1 cellular context compared by ENCODE assay signal in the genomic region with DNA sequence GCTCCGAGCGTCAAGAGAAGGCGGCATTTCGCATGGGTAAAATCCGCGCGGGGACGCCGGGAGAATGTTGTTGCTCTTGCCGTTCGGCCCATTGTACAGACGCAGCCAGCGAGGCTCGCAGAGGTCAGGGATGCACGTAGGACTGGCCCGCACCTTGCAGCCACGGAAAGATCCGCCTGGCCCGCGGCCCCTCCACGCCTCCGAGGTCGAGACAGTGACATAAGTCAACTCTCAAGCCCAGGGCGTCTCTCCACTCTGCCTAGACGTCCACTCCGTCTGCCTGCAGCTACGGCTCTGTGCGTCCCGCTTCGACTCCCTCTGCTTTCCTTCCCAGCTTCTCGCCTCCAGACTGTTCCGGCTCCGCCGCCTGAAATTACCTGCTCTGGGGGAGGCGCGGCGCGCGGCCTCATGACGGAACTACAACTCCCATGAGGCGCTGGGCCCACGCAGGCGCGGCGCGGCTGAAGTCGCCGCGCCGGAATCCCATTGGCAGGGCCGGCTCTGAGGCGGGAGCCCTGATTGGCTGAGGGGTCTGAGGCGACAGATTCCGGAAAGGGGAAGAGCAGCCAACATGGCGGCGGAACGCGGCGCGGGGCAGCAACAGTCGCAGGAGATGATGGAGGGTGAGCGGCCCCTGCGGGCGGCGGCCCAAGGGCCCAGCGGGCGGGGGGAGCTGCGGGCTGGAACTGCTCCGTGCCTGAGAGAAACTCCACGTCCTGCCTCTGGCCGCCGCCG.
TF ChIP-seq lines count a peak whose summit lies in the region.

A gene with protein sequence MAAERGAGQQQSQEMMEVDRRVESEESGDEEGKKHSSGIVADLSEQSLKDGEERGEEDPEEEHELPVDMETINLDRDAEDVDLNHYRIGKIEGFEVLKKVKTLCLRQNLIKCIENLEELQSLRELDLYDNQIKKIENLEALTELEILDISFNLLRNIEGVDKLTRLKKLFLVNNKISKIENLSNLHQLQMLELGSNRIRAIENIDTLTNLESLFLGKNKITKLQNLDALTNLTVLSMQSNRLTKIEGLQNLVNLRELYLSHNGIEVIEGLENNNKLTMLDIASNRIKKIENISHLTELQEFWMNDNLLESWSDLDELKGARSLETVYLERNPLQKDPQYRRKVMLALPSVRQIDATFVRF (plus strand): TSS at position 543 of the 735 bp plus-strand sequence. CDS start 29 bp downstream, at position 572.

TF ChIP-seq in HepG2, 621 proteins besides CTCF, POLR2A, EP300 and RAD21 (continued from another document and continues in another):
- TF ChIP-seq ZNF142 (CRISPR knock-in tag; IDR thresholded peaks at IDR 0.05), result 0 out of 2 replicates have a peak, but pooled peaks have one; percentile 21
- no peak for TF ChIP-seq ZNF530 (CRISPR knock-in tag; IDR thresholded peaks at IDR 0.05; ENCODE audit: low read depth)
- TF ChIP-seq ZNF337 (CRISPR knock-in tag; IDR thresholded peaks at IDR 0.05; ENCODE audit: borderline replicate concordance, low read depth), result no peak
- TF ChIP-seq TOE1 (CRISPR knock-in tag; IDR thresholded peaks at IDR 0.05), result no peak
- TF ChIP-seq ZFP37 (CRISPR knock-in tag; IDR thresholded peaks at IDR 0.05; ENCODE audit: borderline replicate concordance), result peak; percentile 21; the same call in 1 of the 2 replicates
- peak; percentile 35; the same call in 1 of the 2 replicates for TF ChIP-seq TFAP4 (IDR thresholded peaks at IDR 0.05; ENCODE audit: borderline replicate concordance, low read depth)
- TF ChIP-seq, protein P1, sequence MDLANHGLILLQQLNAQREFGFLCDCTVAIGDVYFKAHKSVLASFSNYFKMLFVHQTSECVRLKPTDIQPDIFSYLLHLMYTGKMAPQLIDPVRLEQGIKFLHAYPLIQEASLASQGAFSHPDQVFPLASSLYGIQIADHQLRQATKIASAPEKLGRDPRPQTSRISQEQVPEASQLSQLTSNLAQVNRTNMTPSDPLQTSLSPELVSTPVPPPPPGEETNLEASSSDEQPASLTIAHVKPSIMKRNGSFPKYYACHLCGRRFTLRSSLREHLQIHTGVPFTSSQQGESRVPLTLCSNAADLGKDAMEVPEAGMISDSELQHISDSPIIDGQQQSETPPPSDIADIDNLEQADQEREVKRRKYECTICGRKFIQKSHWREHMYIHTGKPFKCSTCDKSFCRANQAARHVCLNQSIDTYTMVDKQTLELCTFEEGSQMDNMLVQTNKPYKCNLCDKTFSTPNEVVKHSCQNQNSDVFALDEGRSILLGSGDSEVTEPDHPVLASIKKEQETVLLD (CRISPR knock-in tag; IDR thresholded peaks at IDR 0.05; ENCODE audit: low read depth), result no peak
- no peak; the same call in 1 of the 2 replicates for TF ChIP-seq HOXA5 (CRISPR knock-in tag; IDR thresholded peaks at IDR 0.05)
- TF ChIP-seq NR2F6 (IDR thresholded peaks at IDR 0.05), result no peak
- TF ChIP-seq NR2F6 (CRISPR knock-in tag; IDR thresholded peaks at IDR 0.05), result peak; percentile 26; the same call in 1 of the 2 replicates
- no peak for TF ChIP-seq ZNF276 (CRISPR knock-in tag; IDR thresholded peaks at IDR 0.05; ENCODE audit: low read depth)
- TF ChIP-seq, protein P2, sequence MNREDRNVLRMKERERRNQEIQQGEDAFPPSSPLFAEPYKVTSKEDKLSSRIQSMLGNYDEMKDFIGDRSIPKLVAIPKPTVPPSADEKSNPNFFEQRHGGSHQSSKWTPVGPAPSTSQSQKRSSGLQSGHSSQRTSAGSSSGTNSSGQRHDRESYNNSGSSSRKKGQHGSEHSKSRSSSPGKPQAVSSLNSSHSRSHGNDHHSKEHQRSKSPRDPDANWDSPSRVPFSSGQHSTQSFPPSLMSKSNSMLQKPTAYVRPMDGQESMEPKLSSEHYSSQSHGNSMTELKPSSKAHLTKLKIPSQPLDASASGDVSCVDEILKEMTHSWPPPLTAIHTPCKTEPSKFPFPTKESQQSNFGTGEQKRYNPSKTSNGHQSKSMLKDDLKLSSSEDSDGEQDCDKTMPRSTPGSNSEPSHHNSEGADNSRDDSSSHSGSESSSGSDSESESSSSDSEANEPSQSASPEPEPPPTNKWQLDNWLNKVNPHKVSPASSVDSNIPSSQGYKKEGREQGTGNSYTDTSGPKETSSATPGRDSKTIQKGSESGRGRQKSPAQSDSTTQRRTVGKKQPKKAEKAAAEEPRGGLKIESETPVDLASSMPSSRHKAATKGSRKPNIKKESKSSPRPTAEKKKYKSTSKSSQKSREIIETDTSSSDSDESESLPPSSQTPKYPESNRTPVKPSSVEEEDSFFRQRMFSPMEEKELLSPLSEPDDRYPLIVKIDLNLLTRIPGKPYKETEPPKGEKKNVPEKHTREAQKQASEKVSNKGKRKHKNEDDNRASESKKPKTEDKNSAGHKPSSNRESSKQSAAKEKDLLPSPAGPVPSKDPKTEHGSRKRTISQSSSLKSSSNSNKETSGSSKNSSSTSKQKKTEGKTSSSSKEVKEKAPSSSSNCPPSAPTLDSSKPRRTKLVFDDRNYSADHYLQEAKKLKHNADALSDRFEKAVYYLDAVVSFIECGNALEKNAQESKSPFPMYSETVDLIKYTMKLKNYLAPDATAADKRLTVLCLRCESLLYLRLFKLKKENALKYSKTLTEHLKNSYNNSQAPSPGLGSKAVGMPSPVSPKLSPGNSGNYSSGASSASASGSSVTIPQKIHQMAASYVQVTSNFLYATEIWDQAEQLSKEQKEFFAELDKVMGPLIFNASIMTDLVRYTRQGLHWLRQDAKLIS (CRISPR knock-in tag; IDR thresholded peaks at IDR 0.05), result no peak
- no peak for TF ChIP-seq ZNF256 (CRISPR knock-in tag; conservative IDR thresholded peaks at IDR 0.05)
- TF ChIP-seq NAIF1 (CRISPR knock-in tag; IDR thresholded peaks at IDR 0.05; ENCODE audit: borderline replicate concordance), result peak; percentile 47; the same call in 1 of the 2 replicates
- TF ChIP-seq, protein P3, sequence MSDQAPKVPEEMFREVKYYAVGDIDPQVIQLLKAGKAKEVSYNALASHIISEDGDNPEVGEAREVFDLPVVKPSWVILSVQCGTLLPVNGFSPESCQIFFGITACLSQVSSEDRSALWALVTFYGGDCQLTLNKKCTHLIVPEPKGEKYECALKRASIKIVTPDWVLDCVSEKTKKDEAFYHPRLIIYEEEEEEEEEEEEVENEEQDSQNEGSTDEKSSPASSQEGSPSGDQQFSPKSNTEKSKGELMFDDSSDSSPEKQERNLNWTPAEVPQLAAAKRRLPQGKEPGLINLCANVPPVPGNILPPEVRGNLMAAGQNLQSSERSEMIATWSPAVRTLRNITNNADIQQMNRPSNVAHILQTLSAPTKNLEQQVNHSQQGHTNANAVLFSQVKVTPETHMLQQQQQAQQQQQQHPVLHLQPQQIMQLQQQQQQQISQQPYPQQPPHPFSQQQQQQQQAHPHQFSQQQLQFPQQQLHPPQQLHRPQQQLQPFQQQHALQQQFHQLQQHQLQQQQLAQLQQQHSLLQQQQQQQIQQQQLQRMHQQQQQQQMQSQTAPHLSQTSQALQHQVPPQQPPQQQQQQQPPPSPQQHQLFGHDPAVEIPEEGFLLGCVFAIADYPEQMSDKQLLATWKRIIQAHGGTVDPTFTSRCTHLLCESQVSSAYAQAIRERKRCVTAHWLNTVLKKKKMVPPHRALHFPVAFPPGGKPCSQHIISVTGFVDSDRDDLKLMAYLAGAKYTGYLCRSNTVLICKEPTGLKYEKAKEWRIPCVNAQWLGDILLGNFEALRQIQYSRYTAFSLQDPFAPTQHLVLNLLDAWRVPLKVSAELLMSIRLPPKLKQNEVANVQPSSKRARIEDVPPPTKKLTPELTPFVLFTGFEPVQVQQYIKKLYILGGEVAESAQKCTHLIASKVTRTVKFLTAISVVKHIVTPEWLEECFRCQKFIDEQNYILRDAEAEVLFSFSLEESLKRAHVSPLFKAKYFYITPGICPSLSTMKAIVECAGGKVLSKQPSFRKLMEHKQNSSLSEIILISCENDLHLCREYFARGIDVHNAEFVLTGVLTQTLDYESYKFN (CRISPR knock-in tag; conservative IDR thresholded peaks at IDR 0.05), result no peak
- no peak for TF ChIP-seq ZNF546 (CRISPR knock-in tag; conservative IDR thresholded peaks at IDR 0.05)
- no peak for TF ChIP-seq HDAC6 (IDR thresholded peaks at IDR 0.05; ENCODE audit: low read depth, low read length)
- TF ChIP-seq U2AF2 (IDR thresholded peaks at IDR 0.05; ENCODE audit: low read depth, low read length), result no peak
- peak; percentile 72 for TF ChIP-seq SP2 (CRISPR knock-in tag; IDR thresholded peaks at IDR 0.05)
- TF ChIP-seq GFI1 (CRISPR knock-in tag; IDR thresholded peaks at IDR 0.05; ENCODE audit: borderline replicate concordance), result peak; percentile 65; the same call in 1 of the 2 replicates
- peak; percentile 74; the same call in 1 of the 2 replicates for TF ChIP-seq MYC (CRISPR knock-in tag; IDR thresholded peaks at IDR 0.05; ENCODE audit: borderline replicate concordance)
- TF ChIP-seq ZNF564 (CRISPR knock-in tag; IDR thresholded peaks at IDR 0.05), result no peak
- peak; percentile 70 for TF ChIP-seq HDAC1 (CRISPR knock-in tag; IDR thresholded peaks at IDR 0.05)
- TF ChIP-seq PLRG1 (conservative IDR thresholded peaks at IDR 0.05), result no peak
- 0 out of 2 replicates have a peak, but pooled peaks have one; percentile 8 for TF ChIP-seq SP5 (CRISPR knock-in tag; IDR thresholded peaks at IDR 0.05; ENCODE audit: borderline replicate concordance, low read depth)
- TF ChIP-seq SMC3 (IDR thresholded peaks at IDR 0.05; ENCODE audit: low read length), result no peak
- TF ChIP-seq SMYD3 (CRISPR knock-in tag; IDR thresholded peaks at IDR 0.05), result no peak
- no peak for TF ChIP-seq SRSF9 (IDR thresholded peaks at IDR 0.05; ENCODE audit: borderline replicate concordance, insufficient read depth, low read depth, low read length, poor library complexity, severe bottlenecking)
- peak; percentile 33; the same call in 1 of the 2 replicates for TF ChIP-seq ZNF773 (CRISPR knock-in tag; IDR thresholded peaks at IDR 0.05; ENCODE audit: borderline replicate concordance)
- TF ChIP-seq SOX13 (IDR thresholded peaks at IDR 0.05), result no peak
- TF ChIP-seq SOX13 (CRISPR knock-in tag; conservative IDR thresholded peaks at IDR 0.05 in 1 of 2, IDR thresholded peaks at IDR 0.05 in 1 of 2), result 0 out of 4 replicates have a peak, but pooled peaks of 1 of the 2 experiments have one; percentile 8
- TF ChIP-seq ZFP62 (CRISPR knock-in tag; IDR thresholded peaks at IDR 0.05), result no peak
- no peak for TF ChIP-seq PITX1 (CRISPR knock-in tag; IDR thresholded peaks at IDR 0.05)
- no peak; the same call in 1 of the 2 replicates for TF ChIP-seq ZNF569 (CRISPR knock-in tag; IDR thresholded peaks at IDR 0.05; ENCODE audit: borderline replicate concordance)
- no peak for TF ChIP-seq RFX3 (CRISPR knock-in tag; IDR thresholded peaks at IDR 0.05)
- no peak for TF ChIP-seq ZNF34 (CRISPR knock-in tag; IDR thresholded peaks at IDR 0.05; ENCODE audit: borderline replicate concordance)
- TF ChIP-seq ZNF550 (CRISPR knock-in tag; IDR thresholded peaks at IDR 0.05; ENCODE audit: borderline replicate concordance), result peak; percentile 86; the same call in 1 of the 2 replicates
- no peak; the same call in 1 of the 2 replicates for TF ChIP-seq MIER3 (CRISPR knock-in tag; IDR thresholded peaks at IDR 0.05; ENCODE audit: borderline replicate concordance)
- TF ChIP-seq MIER2 (CRISPR knock-in tag; IDR thresholded peaks at IDR 0.05), result 0 out of 2 replicates have a peak, but pooled peaks have one; percentile 6
